20 cellular contexts compared by ENCODE assay signal in the genomic region with DNA sequence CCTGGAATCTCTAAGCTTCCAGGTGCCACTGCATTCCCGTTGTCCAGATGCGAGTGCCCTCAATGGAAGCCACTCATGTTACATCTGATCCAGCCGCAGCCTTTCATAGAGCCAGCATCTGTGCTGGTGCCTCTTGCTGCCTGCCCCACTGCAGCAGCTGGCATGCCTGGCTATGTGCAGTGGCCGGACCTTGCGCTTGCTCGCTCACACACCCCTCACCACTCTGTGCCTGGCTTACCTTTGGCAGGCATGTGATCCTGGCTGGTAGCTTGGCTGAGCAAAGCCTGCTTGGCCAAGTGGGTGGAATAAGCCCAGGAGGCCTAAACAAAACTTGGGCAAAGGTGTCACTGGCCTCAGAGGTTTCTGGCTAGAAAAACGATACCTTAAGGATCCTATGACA. TPM values are rescaled to one million over a fixed set of nuclear protein-coding genes. Genes with fewer than 3 reads are reported as not detected.
A peak's percentile ranks its signal among the peaks of the same experiment; 100 is the strongest.
DNase-seq lines count a peak whose midpoint lies in the region; ATAC-seq and TF ChIP-seq lines count a peak whose summit lies in the region.
"Had no signal": no experiment of that assay in that cellular context is flagged by ENCODE, and none has a peak within 500 bp of the region (broad histone marks: within the 10 kb centered on the region; RNA-seq: fewer than 3 reads in every experiment).

No MANE protein-coding gene starts in this region.

- H3K9me3 ChIP-seq in iPS-18c (ENCODE audit: control insufficient read depth, insufficient read depth, low read length) = peaks cover 4% of the 10 kb centered on the region
- H3K9me3 ChIP-seq in A673 (ENCODE audit: low read depth, low read length, poor library complexity, severe bottlenecking) = peaks cover 9% of the 10 kb centered on the region
- H3K9me3 ChIP-seq: Caco-2 had no signal

- CTCF ChIA-PET in A673 (lab: Charles Lee) = no interaction called here

- no peaks in the 10 kb centered on the region for H3K36me3 ChIP-seq in A673 (ENCODE audit: insufficient read depth, low read length, poor library complexity, severe bottlenecking)

- no peak for ATAC-seq in natural killer cell treated with Interleukin-12 subunit alpha and Interleukin-12 subunit beta and Interleukin-15 and Interleukin-18, amount 100 ng/mL, for 72 hours
- no peak for ATAC-seq in HG03139 (IDR thresholded peaks at IDR 0.05; ENCODE audit: unreplicated experiment)
- ATAC-seq: CD8-positive, alpha-beta T cell; GM12878 had no signal

- no peaks in the 10 kb centered on the region for H3K27me3 ChIP-seq in A673 (replicated peaks; ENCODE audit: insufficient read depth, low read depth, low read length, poor library complexity)
- H3K27me3 ChIP-seq: BLaER1 had no signal

- H3K27ac ChIP-seq in A673 (ENCODE audit: low read depth, low read length, poor library complexity, severe bottlenecking) = no peak overlapping the region
- H3K27ac ChIP-seq: BLaER1, C4-2B, GM23248 had no signal

- no peaks in the 10 kb centered on the region for H3K4me1 Mint-ChIP-seq in natural killer cell treated with Interleukin-12 subunit alpha and Interleukin-12 subunit beta and Interleukin-15 and Interleukin-18, amount 100 ng/mL, for 72 hours (ENCODE audit: low read depth in 2 of 2)
- H3K4me1 Mint-ChIP-seq: B cell; CD4-positive, CD25-positive, alpha-beta regulatory T cell had no signal

- no peak for TF ChIP-seq CTCF in A673 (conservative IDR thresholded peaks at IDR 0.05; ENCODE audit: low read depth, low read length)

- no peaks in the 10 kb centered on the region for H3K9me3 Mint-ChIP-seq in natural killer cell treated with Interleukin-12 subunit alpha and Interleukin-12 subunit beta and Interleukin-15 and Interleukin-18, amount 100 ng/mL, for 72 hours
- H3K9me3 Mint-ChIP-seq: CD8-positive, alpha-beta T cell had no signal

- H3K36me3 Mint-ChIP-seq in natural killer cell treated with Interleukin-12 subunit alpha and Interleukin-12 subunit beta and Interleukin-15 and Interleukin-18, amount 100 ng/mL, for 72 hours = no peaks in the 10 kb centered on the region
- H3K36me3 Mint-ChIP-seq: CD4-positive, CD25-positive, alpha-beta regulatory T cell; CD8-positive, alpha-beta T cell had no signal

- no peaks in the 10 kb centered on the region for H3K4me1 ChIP-seq in A673 (ENCODE audit: insufficient read depth, low read length, poor library complexity, severe bottlenecking)
- H3K4me1 ChIP-seq: BLaER1, Caco-2 had no signal

- H3K4me3 Mint-ChIP-seq in natural killer cell treated with Interleukin-12 subunit alpha and Interleukin-12 subunit beta and Interleukin-15 and Interleukin-18, amount 100 ng/mL, for 72 hours = no peak overlapping the region
- H3K4me3 Mint-ChIP-seq: B cell; CD4-positive, CD25-positive, alpha-beta regulatory T cell; CD8-positive, alpha-beta T cell had no signal

- H3K27ac Mint-ChIP-seq in natural killer cell treated with Interleukin-12 subunit alpha and Interleukin-12 subunit beta and Interleukin-15 and Interleukin-18, amount 100 ng/mL, for 72 hours = no peak overlapping the region
- H3K27ac Mint-ChIP-seq: B cell; CD4-positive, CD25-positive, alpha-beta regulatory T cell; CD8-positive, alpha-beta T cell had no signal

- POLR2A ChIA-PET in A673 (lab: Charles Lee; ENCODE audit: low non-redundant PET) = no interaction called here

- peaks cover 8 to 14% of the 10 kb centered on the region in 2 donors for H3K27me3 Mint-ChIP-seq in natural killer cell treated with Interleukin-12 subunit alpha and Interleukin-12 subunit beta and Interleukin-15 and Interleukin-18, amount 100 ng/mL, for 72 hours

- intact Hi-C loops in A673 (cut with micrococcal nuclease; ENCODE audit: unreplicated experiment) = no loop called here

- DNase-seq in natural killer cell treated with Interleukin-12 subunit alpha and Interleukin-12 subunit beta and Interleukin-15 and Interleukin-18, amount 100 ng/mL, for 72 hours (ENCODE audit: low spot score) = peak; percentile 26
- DNase-seq in stimulated activated CD8-positive, alpha-beta memory T cell treated with anti-CD3 and anti-CD28 coated beads, Interleukin-4, amount 100 ng/mL, for 48 hours = peak; percentile 9
- DNase-seq in A673 (ENCODE audit: low spot score) (no peak), kidney tubule cell (ENCODE audit: low spot score) (no peak)
- DNase-seq: Caco-2; CD4-positive, CD25-positive, alpha-beta regulatory T cell; CD8-positive, alpha-beta T cell; DMS 273 treated with DMSO at 0.1 percent for 48 hours; DMS79; EL; GDM1; GM23248; H7; HCEC 1CT had no signal

- peak overlapping the region; percentile 4; the same call in 1 of the 2 replicates for H3K4me3 ChIP-seq in iPS-18c (ENCODE audit: insufficient read depth, low read depth, low read length)
- H3K4me3 ChIP-seq in A673 (ENCODE audit: low read depth, low read length, poor library complexity, severe bottlenecking) = no peak overlapping the region
- H3K4me3 ChIP-seq: BLaER1, GM12878, GM23248 had no signal

- BruUV-seq in A673 (replicated peaks; lab: Mats Ljungman, UMichigan) = no TSS peak

RNA-seq across cellular contexts. Expression of a gene that starts 59.5 kb away (rescaled TPM):
- total RNA-seq in natural killer cell treated with Interleukin-12 subunit alpha and Interleukin-12 subunit beta and Interleukin-15 and Interleukin-18, amount 100 ng/mL, for 72 hours = 10 to 100 TPM; 22.0 to 22.7 TPM
- 20.6 and 21.9 TPM in 2 replicates for total RNA-seq in A673 (2021)

Comparison
In these comparisons a context has a peak if more than half of its experiments do, and no peak if none do; other contexts are left out.
1. DNase-seq: peak in natural killer cell treated with Interleukin-12 subunit alpha and Interleukin-12 subunit beta and Interleukin-15 and Interleukin-18, amount 100 ng/mL, for 72 hours (single experiment) and stimulated activated CD8-positive, alpha-beta memory T cell treated with anti-CD3 and anti-CD28 coated beads, Interleukin-4, amount 100 ng/mL, for 48 hours (single experiment); none in A673 (single experiment) and kidney tubule cell (single experiment).